ENCODE assay signal across 19 cellular contexts in genomic region chr19:34191355-34191962, GRCh38. TPM values are rescaled to one million over a fixed set of nuclear protein-coding genes. Genes with fewer than 3 reads are reported as not detected.
DNase-seq lines count a peak whose midpoint lies in the region; ATAC-seq, FAIRE-seq and TF ChIP-seq lines count a peak whose summit lies in the region.
"Had no signal": no experiment of that assay in that cellular context is flagged by ENCODE, and none has a peak within 500 bp of the region (broad histone marks: within the 10 kb centered on the region; RNA-seq: fewer than 3 reads in every experiment).

No MANE protein-coding gene starts in this region.

- peaks cover 62% of the 10 kb centered on the region for H3K4me1 Mint-ChIP-seq in CD4-positive, alpha-beta T cell (ENCODE audit: low read depth)
- H3K4me1 Mint-ChIP-seq in WTC11 (peaks cover 36% of the 10 kb centered on the region), naive B cell (peaks cover 55 to 73% (median 70%) of the 10 kb centered on the region in 3 donors), Calu3 (ENCODE audit: low read depth, unreplicated experiment) (peaks cover 33% of the 10 kb centered on the region)

- ATAC-seq in CD4-positive, alpha-beta T cell (ENCODE audit: poor library complexity), result no peak
- ATAC-seq in WTC11 (no peak), naive B cell (ENCODE audit: low read depth in 2 of 2) (no peak)

- CTCF ChIA-PET in CD4-positive, alpha-beta T cell (lab: Charles Lee), result interaction anchor here (1.3 kb wide), 1 partner anchor 9 kb away, joined by 4 read pairs; no protein-coding TSS in a partner anchor
- CTCF ChIA-PET in WTC11 (lab: Charles Lee), result interaction anchor here (0.7 kb wide), 1 partner anchor 286 kb away, joined by 3 read pairs; no protein-coding TSS in a partner anchor
- CTCF ChIA-PET in Calu3 (lab: Charles Lee), result interaction anchor here (0.6 kb wide), 1 partner anchor 940 kb away, joined by 3 read pairs; no protein-coding TSS in a partner anchor

- no peaks in the 10 kb centered on the region for H3K27me3 Mint-ChIP-seq in CD4-positive, alpha-beta T cell
- H3K27me3 Mint-ChIP-seq in WTC11 (ENCODE audit: low read depth) (no peaks in the 10 kb centered on the region), naive B cell (no peaks in the 10 kb centered on the region), Calu3 (ENCODE audit: unreplicated experiment) (no peaks in the 10 kb centered on the region)

- TF ChIP-seq CTCF in CD4-positive, alpha-beta T cell (IDR thresholded peaks at IDR 0.05), result no peak
- TF ChIP-seq CTCF in GM12865 (IDR thresholded peaks at IDR 0.05; ENCODE audit: insufficient read depth, low read depth, low read length, missing control alignments) (no peak), WTC11 (IDR thresholded peaks at IDR 0.05) (no peak), Calu3 (IDR thresholded peaks at IDR 0.05; ENCODE audit: unreplicated experiment) (no peak)

- POLR2A ChIA-PET in CD4-positive, alpha-beta T cell (lab: Charles Lee), result interaction anchor here (1.5 kb wide), 1 partner anchor 13 kb away, joined by 4 read pairs; no protein-coding TSS in a partner anchor
- POLR2A ChIA-PET in WTC11 (lab: Charles Lee), result interaction anchor here (1.0 kb wide), 1 partner anchor 19 kb away, joined by 3 read pairs; the partner anchor contains the start of gene LSM14A

- TF ChIP-seq POLR2A in GM12891 (IDR thresholded peaks at IDR 0.05; ENCODE audit: low read depth, low read length), result no peak

- H3K27ac ChIP-seq in CD4-positive, alpha-beta T cell (ENCODE audit: low read depth, low read length), result no peak overlapping the region
- H3K27ac ChIP-seq: hepatocyte, neutrophil, thoracic aorta had no signal

- H3K9me3 Mint-ChIP-seq in CD4-positive, alpha-beta T cell, result no peaks in the 10 kb centered on the region
- H3K9me3 Mint-ChIP-seq in WTC11, result 0 out of 2 replicates have a peak, but pooled peaks cover under 1% of the 10 kb centered on the region
- no peaks in the 10 kb centered on the region for H3K9me3 Mint-ChIP-seq in naive B cell
- H3K9me3 Mint-ChIP-seq in Calu3 (ENCODE audit: low read depth, unreplicated experiment), result no peaks in the 10 kb centered on the region

- intact Hi-C loops in CD4-positive, alpha-beta T cell (cut with DNase I, micrococcal nuclease), result loop anchor here in 1 of 2 experiments (2.0 kb wide), 1 partner anchor 15 kb away; no protein-coding TSS in a partner anchor
- intact Hi-C loops in Calu3 (cut with micrococcal nuclease; ENCODE audit: unreplicated experiment), result no loop called here

- H3K36me3 Mint-ChIP-seq in CD4-positive, alpha-beta T cell (ENCODE audit: low read depth), result peaks cover 46% of the 10 kb centered on the region
- H3K36me3 Mint-ChIP-seq in WTC11 (peaks cover 24% of the 10 kb centered on the region), naive B cell (peaks cover 7 to 9% of the 10 kb centered on the region in 2 donors), Calu3 (ENCODE audit: insufficient read depth, unreplicated experiment) (peaks cover 10% of the 10 kb centered on the region)

- no peaks in the 10 kb centered on the region for H3K9me3 ChIP-seq in CD4-positive, alpha-beta T cell (ENCODE audit: control insufficient read depth, low read length)
- H3K9me3 ChIP-seq: BE2C, neutrophil, thoracic aorta had no signal

- no peak for FAIRE-seq in GM12891 (lab: Jason Lieb, UNC)
- FAIRE-seq: H1, kidney had no signal

- no TSS peak for BruUV-seq in Calu3 (replicated peaks; lab: Mats Ljungman, UMichigan)

- peak overlapping the region; percentile 58 for H3K4me3 Mint-ChIP-seq in CD4-positive, alpha-beta T cell
- H3K4me3 Mint-ChIP-seq in WTC11 (no peak overlapping the region), naive B cell (peak overlapping the region; percentile 7 to 78 (median 38)), Calu3 (ENCODE audit: low read depth, unreplicated experiment) (no peak overlapping the region)

- no peaks in the 10 kb centered on the region for H3K27me3 ChIP-seq in CD4-positive, alpha-beta T cell (ENCODE audit: control insufficient read depth, insufficient read depth, low read length)
- H3K27me3 ChIP-seq: BE2C, hepatocyte, neutrophil had no signal

- peak overlapping the region; percentile 9 for H3K27ac Mint-ChIP-seq in CD4-positive, alpha-beta T cell
- H3K27ac Mint-ChIP-seq in WTC11, result peak overlapping the region; percentile 79
- peak overlapping the region; percentile 44 to 94 (median 82) for H3K27ac Mint-ChIP-seq in naive B cell
- no peak overlapping the region for H3K27ac Mint-ChIP-seq in Calu3 (ENCODE audit: unreplicated experiment)

- H3K4me3 ChIP-seq in GM12865 (ENCODE audit: low read depth, low read length), result 0 out of 2 replicates have a peak overlapping the region, but pooled peaks have one; percentile 8
- H3K4me3 ChIP-seq: hepatocyte, thoracic aorta had no signal

- no peak for DNase-seq in CD4-positive, alpha-beta T cell
- no peak for DNase-seq in GM12865 (ENCODE audit: low read depth)
- DNase-seq in WTC11 (ENCODE audit: low spot score), result no peak
- no peak for DNase-seq in naive B cell
- DNase-seq in Calu3, result no peak
- DNase-seq in GM12891 (ENCODE audit: insufficient read length, low spot score), result no peak
- DNase-seq in T-helper 9 cell, result no peak
- DNase-seq: anterior cingulate cortex; BE2C; cerebellar nuclear complex; effector memory CD4-positive, alpha-beta T cell; kidney; NCI-H187; NCI-H446; NK-92 treated with Interleukin-12 subunit alpha and Interleukin-12 subunit beta, amount 100 ng/mL, for 24 hours had no signal

TF ChIP-seq in WTC11, 78 proteins besides CTCF, POLR2A, EP300 and RAD21 (continues in another document):
- TF ChIP-seq NFE2L1 (CRISPR knock-in tag; IDR thresholded peaks at IDR 0.05), result no peak
- no peak for TF ChIP-seq OVOL2 (CRISPR knock-in tag; IDR thresholded peaks at IDR 0.05; ENCODE audit: borderline replicate concordance)
- TF ChIP-seq MYBL2 (CRISPR knock-in tag; IDR thresholded peaks at IDR 0.05), result no peak
- TF ChIP-seq FOXP1 (CRISPR knock-in tag; IDR thresholded peaks at IDR 0.05; ENCODE audit: borderline replicate concordance), result no peak
- TF ChIP-seq GRHL2 (CRISPR knock-in tag; IDR thresholded peaks at IDR 0.05; ENCODE audit: insufficient replicate concordance, severe bottlenecking), result no peak
- no peak for TF ChIP-seq ZNF219 (CRISPR knock-in tag; IDR thresholded peaks at IDR 0.05; ENCODE audit: borderline replicate concordance)
- TF ChIP-seq ZNF138 (CRISPR knock-in tag; conservative IDR thresholded peaks at IDR 0.05), result no peak
- no peak for TF ChIP-seq ESRRA (CRISPR knock-in tag; IDR thresholded peaks at IDR 0.05; ENCODE audit: borderline replicate concordance)
- no peak for TF ChIP-seq JUN (CRISPR knock-in tag; IDR thresholded peaks at IDR 0.05)
- TF ChIP-seq, protein P1, sequence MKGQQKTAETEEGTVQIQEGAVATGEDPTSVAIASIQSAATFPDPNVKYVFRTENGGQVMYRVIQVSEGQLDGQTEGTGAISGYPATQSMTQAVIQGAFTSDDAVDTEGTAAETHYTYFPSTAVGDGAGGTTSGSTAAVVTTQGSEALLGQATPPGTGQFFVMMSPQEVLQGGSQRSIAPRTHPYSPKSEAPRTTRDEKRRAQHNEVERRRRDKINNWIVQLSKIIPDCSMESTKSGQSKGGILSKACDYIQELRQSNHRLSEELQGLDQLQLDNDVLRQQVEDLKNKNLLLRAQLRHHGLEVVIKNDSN (CRISPR knock-in tag; IDR thresholded peaks at IDR 0.05), result no peak
- TF ChIP-seq, protein P2, sequence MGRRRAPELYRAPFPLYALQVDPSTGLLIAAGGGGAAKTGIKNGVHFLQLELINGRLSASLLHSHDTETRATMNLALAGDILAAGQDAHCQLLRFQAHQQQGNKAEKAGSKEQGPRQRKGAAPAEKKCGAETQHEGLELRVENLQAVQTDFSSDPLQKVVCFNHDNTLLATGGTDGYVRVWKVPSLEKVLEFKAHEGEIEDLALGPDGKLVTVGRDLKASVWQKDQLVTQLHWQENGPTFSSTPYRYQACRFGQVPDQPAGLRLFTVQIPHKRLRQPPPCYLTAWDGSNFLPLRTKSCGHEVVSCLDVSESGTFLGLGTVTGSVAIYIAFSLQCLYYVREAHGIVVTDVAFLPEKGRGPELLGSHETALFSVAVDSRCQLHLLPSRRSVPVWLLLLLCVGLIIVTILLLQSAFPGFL (CRISPR knock-in tag; IDR thresholded peaks at IDR 0.05; ENCODE audit: borderline replicate concordance), result no peak

TF ChIP-seq in GM12891, 5 proteins besides CTCF, POLR2A, EP300 and RAD21:
- TF ChIP-seq POU2F2 (IDR thresholded peaks at IDR 0.05; ENCODE audit: low read depth, low read length) (no peak), PAX5 (IDR thresholded peaks at IDR 0.05; ENCODE audit: insufficient read depth, low read length, severe bottlenecking) (no peak), TAF1 (IDR thresholded peaks at IDR 0.05; ENCODE audit: low read depth, low read length) (no peak), POLR2AphosphoS5 (IDR thresholded peaks at IDR 0.05; ENCODE audit: low read depth, low read length) (no peak), SPI1 (IDR thresholded peaks at IDR 0.05; ENCODE audit: low read depth, low read length) (no peak)

RNA-seq across cellular contexts. Expression of gene LSM14A, which starts 19.2 kb away (rescaled TPM):
- 100 to 1,000 TPM; 210 to 217 TPM for total RNA-seq in CD4-positive, alpha-beta T cell
- 161 to 178 TPM (median 173 TPM) in 3 replicates for total RNA-seq in WTC11 (2021)
- polyA plus RNA-seq in naive B cell (ENCODE audit: low read depth in 6 of 6), result 100 to 1,000 TPM; 165 to 191 (median 176) TPM
- total RNA-seq in Calu3 (2022), result 114 and 131 TPM in 2 replicates
- 77.8 TPM for polyA plus RNA-seq in GM12891 (2012; ENCODE audit: low read depth, missing spikeins)

Comparison
In these comparisons a context has a peak if more than half of its experiments do, and no peak if none do; other contexts are left out.
1. H3K4me3 Mint-ChIP-seq: peak in CD4-positive, alpha-beta T cell (single experiment) and naive B cell (8 of 8); none in WTC11 (single experiment) and Calu3 (single experiment).